In the genomic region with DNA sequence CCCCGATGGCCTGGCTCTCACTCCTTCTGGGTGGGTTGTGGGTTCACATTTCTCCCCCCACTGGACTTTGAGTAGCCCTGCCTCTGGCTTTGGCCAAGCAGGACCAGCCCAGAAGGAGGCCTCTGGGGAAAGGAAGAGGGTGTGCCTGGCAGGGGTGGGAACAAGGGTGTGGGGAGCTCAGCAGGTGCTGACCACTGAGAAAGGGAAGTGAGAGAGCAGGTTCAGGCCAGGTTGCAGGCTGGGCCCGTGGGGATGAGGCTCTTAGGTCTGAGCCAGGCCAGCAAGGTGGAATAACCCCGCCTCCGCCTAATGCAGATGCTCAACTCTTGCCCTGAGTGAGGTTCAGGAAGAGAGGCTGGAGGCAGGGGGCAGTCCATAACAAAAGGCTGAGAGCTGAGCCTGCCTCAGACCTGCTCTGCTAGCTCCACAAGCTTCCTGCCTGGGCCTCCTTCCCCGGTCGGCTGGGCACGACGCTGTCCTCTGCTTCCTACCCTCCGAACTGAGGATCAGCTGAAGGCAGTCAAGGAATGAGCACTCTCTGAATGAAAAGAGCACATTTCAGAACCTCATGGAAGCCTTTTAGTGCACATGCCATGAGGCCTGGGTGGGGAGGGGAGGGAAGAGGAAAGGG, we compare ENCODE assay signal across 9 cellular contexts.
DNase-seq lines count a peak whose midpoint lies in the region; ATAC-seq and TF ChIP-seq lines count a peak whose summit lies in the region.
"Had no signal": no experiment of that assay in that cellular context is flagged by ENCODE, and none has a peak within 500 bp of the region (broad histone marks: within the 10 kb centered on the region; RNA-seq: fewer than 3 reads in every experiment).

No MANE protein-coding gene starts in this region.

- WGBS in mesendoderm (ENCODE audit: extremely low coverage, insufficient coverage, low lambda C conversion rate), result no CpG with 5 or more reads among the region's 9 CpGs
- WGBS in upper lobe of left lung, 2 donors, result 55 to 61% methylated on average over 9 of the region's 9 CpGs

- peak overlapping the region; percentile 19 for H3K56ac ChIP-seq in mesendoderm (ENCODE audit: low read length)

- TF ChIP-seq EP300 in upper lobe of left lung (IDR thresholded peaks at IDR 0.05), result no peak

- no peaks in the 10 kb centered on the region for H3K79me1 ChIP-seq in mesendoderm (ENCODE audit: low read length)

- no peak overlapping the region for H3K9ac ChIP-seq in mesendoderm (ENCODE audit: low read length)

- DNase-seq in mesendoderm (peak; percentile 85), LoVo (ENCODE audit: low spot score) (no peak), GOT3 (lab: John Stamatoyannopoulos, UW) (no peak), upper lobe of left lung (no peak), NCI-H446 treated with DMSO at 0.1 percent for 48 hours (lab: John Stamatoyannopoulos, UW) (no peak)
- DNase-seq: T-helper 17 cell had no signal

- no peak overlapping the region for H3K4me2 ChIP-seq in mesendoderm (ENCODE audit: low read length)

- ATAC-seq in GM21717 (IDR thresholded peaks at IDR 0.05; ENCODE audit: unreplicated experiment) (peak; percentile 66), HG03521 (IDR thresholded peaks at IDR 0.05; ENCODE audit: unreplicated experiment) (peak; percentile 82), upper lobe of left lung (ENCODE audit: low FRiP score in 2 of 2) (no peak)
- ATAC-seq: T-helper 17 cell had no signal

- no peak overlapping the region for H2AK5ac ChIP-seq in mesendoderm (ENCODE audit: low read length)

- H3K4me3 ChIP-seq in mesendoderm (ENCODE audit: low read length), result no peak overlapping the region
- H3K4me3 ChIP-seq in upper lobe of left lung, result no peak overlapping the region

- H2BK120ac ChIP-seq in mesendoderm (ENCODE audit: low read depth, low read length), result no peak overlapping the region

- H4K5ac ChIP-seq in mesendoderm (ENCODE audit: low read length), result no peak overlapping the region

- H3K23ac ChIP-seq in mesendoderm (ENCODE audit: low read length), result no peak overlapping the region

- TF ChIP-seq CTCF in upper lobe of left lung (IDR thresholded peaks at IDR 0.05), result no peak

- no peak overlapping the region for H2BK5ac ChIP-seq in mesendoderm (ENCODE audit: low read length)

- H3K27me3 ChIP-seq in mesendoderm (ENCODE audit: insufficient read depth, low read length, poor library complexity) (no peaks in the 10 kb centered on the region), upper lobe of left lung (no peaks in the 10 kb centered on the region)

- no peak overlapping the region for H4K8ac ChIP-seq in mesendoderm (ENCODE audit: low read depth, low read length)

- H3K36me3 ChIP-seq in mesendoderm (ENCODE audit: control insufficient read depth, insufficient read depth, low read length) (no peaks in the 10 kb centered on the region), upper lobe of left lung (no peaks in the 10 kb centered on the region)

- H3K9me3 ChIP-seq in upper lobe of left lung, result no peaks in the 10 kb centered on the region

- no peaks in the 10 kb centered on the region for H3K79me2 ChIP-seq in mesendoderm (ENCODE audit: control insufficient read depth, insufficient read depth, low read length)

- H3K27ac ChIP-seq in mesendoderm (ENCODE audit: low read depth, low read length) (no peak overlapping the region), upper lobe of left lung (no peak overlapping the region)

- H2BK15ac ChIP-seq in mesendoderm (replicated peaks; ENCODE audit: low read depth), result no peak overlapping the region

- no peak overlapping the region for H3K18ac ChIP-seq in mesendoderm (ENCODE audit: low read length)

- no peaks in the 10 kb centered on the region for H3K4me1 ChIP-seq in mesendoderm (ENCODE audit: control insufficient read depth, low read depth, low read length)
- no peaks in the 10 kb centered on the region for H3K4me1 ChIP-seq in upper lobe of left lung

- H3K4ac ChIP-seq in mesendoderm (ENCODE audit: low read depth, low read length), result no peak overlapping the region

- TF ChIP-seq POLR2A in GM18526 (IDR thresholded peaks at IDR 0.05; ENCODE audit: extremely low read depth, insufficient read length), result peak; percentile 56
- TF ChIP-seq POLR2A in upper lobe of left lung (IDR thresholded peaks at IDR 0.05), result no peak

Comparison
In these comparisons a context has a peak if more than half of its experiments do, and no peak if none do; other contexts are left out.
1. ATAC-seq: peak in GM21717 (single experiment) and HG03521 (single experiment); none in upper lobe of left lung (0 of 2).